ENCODE assay signal across 1 cellular context in genomic region chr3:171460226-171461086, GRCh38.
TF ChIP-seq lines count a peak whose summit lies in the region.

TSS of gene TNIK (minus strand) at chr3:171460405. CDS start at chr3:171460063, 342 bp downstream.

TF ChIP-seq in SK-N-SH, 30 proteins besides CTCF, POLR2A, EP300 and RAD21 (continued from another document):
- TF ChIP-seq REST (IDR thresholded peaks at IDR 0.05; ENCODE audit: low read depth, low read length) (peak; percentile 41; the same call in 1 of the 2 replicates), PBX3 (IDR thresholded peaks at IDR 0.05) (peak; percentile 93), GATA2 (CRISPR knock-in tag; IDR thresholded peaks at IDR 0.05) (no peak), ZBTB33 (IDR thresholded peaks at IDR 0.05; ENCODE audit: borderline replicate concordance, low read depth) (no peak), MAX (IDR thresholded peaks at IDR 0.05; ENCODE audit: low read depth) (peak; percentile 80), FOSL2 (IDR thresholded peaks at IDR 0.05; ENCODE audit: borderline replicate concordance, low read depth) (no peak), MEF2A (IDR thresholded peaks at IDR 0.05; ENCODE audit: borderline replicate concordance, low read depth) (no peak; the same call in 1 of the 2 replicates), TEAD4 (IDR thresholded peaks at IDR 0.05; ENCODE audit: borderline replicate concordance, insufficient read depth) (no peak), IRF3 (IDR thresholded peaks at IDR 0.05; ENCODE audit: low read depth, low read length) (no peak), GABPA (IDR thresholded peaks at IDR 0.05; ENCODE audit: low read depth) (no peak; the same call in 1 of the 2 replicates), ELF1 (IDR thresholded peaks at IDR 0.05) (peak; percentile 55; the same call in 1 of the 2 replicates), RXRA (IDR thresholded peaks at IDR 0.05; ENCODE audit: borderline replicate concordance, low read depth) (0 out of 2 replicates have a peak, but pooled peaks have one; percentile 4), NRF1 (IDR thresholded peaks at IDR 0.05; ENCODE audit: low read depth, low read length) (no peak; the same call in 1 of the 2 replicates), EZH2phosphoT487 (IDR thresholded peaks at IDR 0.05; ENCODE audit: borderline replicate concordance, low read depth) (no peak), NFIC (IDR thresholded peaks at IDR 0.05; ENCODE audit: borderline replicate concordance) (no peak), FOXM1 (IDR thresholded peaks at IDR 0.05; ENCODE audit: low read depth) (no peak), USF1 (IDR thresholded peaks at IDR 0.05; ENCODE audit: borderline replicate concordance, low read depth) (no peak), JUND (IDR thresholded peaks at IDR 0.05) (no peak), SMC3 (IDR thresholded peaks at IDR 0.05; ENCODE audit: low read depth, low read length) (0 out of 2 replicates have a peak, but pooled peaks have one; percentile 19), POLR2AphosphoS5 (IDR thresholded peaks at IDR 0.05; ENCODE audit: low read depth, low read length) (peak; percentile 57), FOXJ3 (CRISPR knock-in tag; IDR thresholded peaks at IDR 0.05) (no peak), USF2 (IDR thresholded peaks at IDR 0.05; ENCODE audit: borderline replicate concordance, low read depth, low read length) (no peak), RCOR1 (IDR thresholded peaks at IDR 0.05; ENCODE audit: low read length) (no peak), YY1 (IDR thresholded peaks at IDR 0.05; ENCODE audit: low read depth) (peak; percentile 37; the same call in 1 of the 2 replicates), TAF1 (IDR thresholded peaks at IDR 0.05; ENCODE audit: borderline replicate concordance, low read depth, low read length) (peak; percentile 43; the same call in 1 of the 2 replicates), MXI1 (IDR thresholded peaks at IDR 0.05; ENCODE audit: low read depth, low read length) (peak; percentile 72; the same call in 1 of the 2 replicates), RFX5 (IDR thresholded peaks at IDR 0.05; ENCODE audit: low read length) (no peak), TCF12 (IDR thresholded peaks at IDR 0.05) (no peak; the same call in none of the 2 replicates), SIN3A (IDR thresholded peaks at IDR 0.05; ENCODE audit: borderline replicate concordance, low read depth, low read length) (peak; percentile 61; the same call in 1 of the 2 replicates)
